ENCODE assay signal across 13 cellular contexts in the genomic region with DNA sequence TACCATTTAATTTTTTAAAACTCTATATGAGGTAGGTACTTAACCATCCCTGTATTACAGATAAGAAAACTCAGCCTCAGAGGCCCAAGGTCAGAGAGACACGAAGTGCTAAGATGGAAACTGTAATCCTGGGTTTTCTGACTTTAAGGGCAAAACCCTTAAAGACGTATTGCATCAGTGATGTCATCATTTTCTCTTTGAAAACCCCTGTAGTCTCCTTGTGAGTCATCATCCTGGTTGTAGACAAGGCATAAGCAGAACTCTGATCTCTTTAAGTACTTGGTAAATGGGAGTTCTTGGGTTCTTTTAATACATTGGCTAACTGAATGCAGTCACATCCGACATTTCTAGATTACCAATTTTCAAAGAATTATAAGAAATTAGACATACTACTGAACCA. TPM values are rescaled to one million over a fixed set of nuclear protein-coding genes. Genes with fewer than 3 reads are reported as not detected.
DNase-seq lines count a peak whose midpoint lies in the region; ATAC-seq and TF ChIP-seq lines count a peak whose summit lies in the region.
"Had no signal": no experiment of that assay in that cellular context is flagged by ENCODE, and none has a peak within 500 bp of the region (broad histone marks: within the 10 kb centered on the region; RNA-seq: fewer than 3 reads in every experiment).

No MANE protein-coding gene starts in this region.

- H3K27me3 ChIP-seq in PC-3 (ENCODE audit: low read length), result no peaks in the 10 kb centered on the region
- H3K27me3 ChIP-seq: esophagus muscularis mucosa had no signal

- H3K4me3 Mint-ChIP-seq in activated naive CD4-positive, alpha-beta T cell treated with anti-CD3 and anti-CD28 coated beads for 36 hours, result no peak overlapping the region
- no peak overlapping the region for H3K4me3 Mint-ChIP-seq in stimulated activated naive B cell treated with anti-CD40 and anti-IgM and Interleukin-4, amounts not matched to agents 10 μg/mL and 1 μg/mL and 100 μg/mL, for 72 hours
- H3K4me3 Mint-ChIP-seq: nephron; stimulated activated naive CD8-positive, alpha-beta T cell treated with anti-CD3 and anti-CD28 coated beads, Interleukin-15, Interleukin-2, amounts not matched to agents 100 ng/mL and 50 ng/mL, for 24 hours had no signal

- peaks cover 11% of the 10 kb centered on the region for H3K27me3 Mint-ChIP-seq in activated naive CD4-positive, alpha-beta T cell treated with anti-CD3 and anti-CD28 coated beads for 36 hours (ENCODE audit: low read depth)
- no peaks in the 10 kb centered on the region for H3K27me3 Mint-ChIP-seq in stimulated activated naive B cell treated with anti-CD40 and anti-IgM and Interleukin-4, amounts not matched to agents 10 μg/mL and 1 μg/mL and 100 μg/mL, for 72 hours

- no peaks in the 10 kb centered on the region for H4K20me1 ChIP-seq in PC-3 (ENCODE audit: low read length)

- peaks cover 7% of the 10 kb centered on the region for H3K9me3 Mint-ChIP-seq in activated naive CD4-positive, alpha-beta T cell treated with anti-CD3 and anti-CD28 coated beads for 36 hours
- H3K9me3 Mint-ChIP-seq in stimulated activated naive B cell treated with anti-CD40 and anti-IgM and Interleukin-4, amounts not matched to agents 10 μg/mL and 1 μg/mL and 100 μg/mL, for 72 hours, result peaks cover 7 to 13% of the 10 kb centered on the region in 2 donors

- intact Hi-C loops in activated naive CD4-positive, alpha-beta T cell treated with anti-CD3 and anti-CD28 coated beads for 36 hours (cut with micrococcal nuclease), result loop anchor here (10.0 kb wide), 1 partner anchor 714 kb away; no protein-coding TSS in a partner anchor
- intact Hi-C loops in PC-3 (cut with micrococcal nuclease), result no loop called here

- H3K9me3 ChIP-seq in PC-3 (ENCODE audit: low read length), result no peaks in the 10 kb centered on the region

- no peak overlapping the region for H3K4me2 ChIP-seq in PC-3 (ENCODE audit: low read length)

- no peak overlapping the region for H2AFZ ChIP-seq in PC-3 (ENCODE audit: low read length)

- peak; percentile 26 for DNase-seq in activated naive CD4-positive, alpha-beta T cell treated with anti-CD3 and anti-CD28 coated beads for 36 hours
- DNase-seq in activated naive CD4-positive, alpha-beta T cell treated with Interleukin-2 at 50 U/mL for 16 hours, result no peak
- DNase-seq in PC-3 (peak; percentile 4), activated gamma-delta T cell treated with Interleukin-2 at 50 U/mL for 16 hours (no peak), HPDE6-E6E7 (ENCODE audit: extremely low spot score) (no peak)
- DNase-seq in stimulated activated naive B cell treated with anti-CD40 and anti-IgM and Interleukin-4, amounts not matched to agents 10 μg/mL and 1 μg/mL and 100 μg/mL, for 72 hours, result no peak

- no peak overlapping the region for H3K4me3 ChIP-seq in PC-3 (ENCODE audit: low read length)
- H3K4me3 ChIP-seq: esophagus muscularis mucosa had no signal

- no peak overlapping the region for H3K27ac Mint-ChIP-seq in activated naive CD4-positive, alpha-beta T cell treated with anti-CD3 and anti-CD28 coated beads for 36 hours
- H3K27ac Mint-ChIP-seq in stimulated activated naive B cell treated with anti-CD40 and anti-IgM and Interleukin-4, amounts not matched to agents 10 μg/mL and 1 μg/mL and 100 μg/mL, for 72 hours, result no peak overlapping the region
- H3K27ac Mint-ChIP-seq: nephron; stimulated activated naive CD8-positive, alpha-beta T cell treated with anti-CD3 and anti-CD28 coated beads, Interleukin-15, Interleukin-2, amounts not matched to agents 100 ng/mL and 50 ng/mL, for 24 hours had no signal

- H3K27ac ChIP-seq in PC-3 (ENCODE audit: low read length), result no peak overlapping the region
- H3K27ac ChIP-seq: esophagus muscularis mucosa had no signal

- no peak for TF ChIP-seq CTCF in PC-3 (conservative IDR thresholded peaks at IDR 0.05; ENCODE audit: low read depth, low read length)

- H3F3A ChIP-seq in PC-3 (ENCODE audit: low read length, unreplicated experiment), result no peaks in the 10 kb centered on the region

- CTCF ChIA-PET in activated naive CD4-positive, alpha-beta T cell treated with anti-CD3 and anti-CD28 coated beads for 36 hours (lab: Charles Lee), result interaction anchor here (1.2 to 1.5 kb wide), 2 partner anchors 10 to 241 kb away, joined by 3 read pairs; no protein-coding TSS in a partner anchor
- CTCF ChIA-PET in PC-3 (lab: Charles Lee), result no interaction called here

- H3K79me2 ChIP-seq in PC-3 (ENCODE audit: low read length), result no peaks in the 10 kb centered on the region

- peak; percentile 97 for ATAC-seq in HG02870 (IDR thresholded peaks at IDR 0.05; ENCODE audit: unreplicated experiment)
- ATAC-seq in PC-3, result no peak
- peak; percentile 62 to 76 for ATAC-seq in stimulated activated naive B cell treated with anti-CD40 and anti-IgM and Interleukin-4, amounts not matched to agents 10 μg/mL and 1 μg/mL and 100 μg/mL, for 72 hours (replicated peaks)
- ATAC-seq in HG02970 (IDR thresholded peaks at IDR 0.05; ENCODE audit: low FRiP score, unreplicated experiment), result no peak
- ATAC-seq: HCT116 had no signal

- no peaks in the 10 kb centered on the region for H3K4me1 ChIP-seq in PC-3 (ENCODE audit: insufficient read depth, low read length)
- H3K4me1 ChIP-seq: esophagus muscularis mucosa had no signal

- H3K36me3 Mint-ChIP-seq in activated naive CD4-positive, alpha-beta T cell treated with anti-CD3 and anti-CD28 coated beads for 36 hours (ENCODE audit: low read depth), result peaks cover 3% of the 10 kb centered on the region
- peaks cover 0 to 4% of the 10 kb centered on the region in 2 donors for H3K36me3 Mint-ChIP-seq in stimulated activated naive B cell treated with anti-CD40 and anti-IgM and Interleukin-4, amounts not matched to agents 10 μg/mL and 1 μg/mL and 100 μg/mL, for 72 hours

- no peak overlapping the region for H3K9ac ChIP-seq in PC-3 (ENCODE audit: low read length)

- H3K36me3 ChIP-seq in PC-3 (ENCODE audit: low read depth, low read length), result no peaks in the 10 kb centered on the region
- H3K36me3 ChIP-seq: esophagus muscularis mucosa had no signal

- H3K4me1 Mint-ChIP-seq in activated naive CD4-positive, alpha-beta T cell treated with anti-CD3 and anti-CD28 coated beads for 36 hours (ENCODE audit: low read depth), result peaks cover 2% of the 10 kb centered on the region
- H3K4me1 Mint-ChIP-seq in stimulated activated naive B cell treated with anti-CD40 and anti-IgM and Interleukin-4, amounts not matched to agents 10 μg/mL and 1 μg/mL and 100 μg/mL, for 72 hours, result no peaks in the 10 kb centered on the region
- H3K4me1 Mint-ChIP-seq: nephron had no signal

- no peaks in the 10 kb centered on the region for H3K9me2 ChIP-seq in PC-3 (replicated peaks; ENCODE audit: low read length)

- POLR2A ChIA-PET in PC-3 (lab: Charles Lee; ENCODE audit: unreplicated experiment), result no interaction called here

- BruUV-seq in PC-3 (replicated peaks; lab: Mats Ljungman, UMichigan), result no TSS peak

RNA-seq across cellular contexts. Expression of a gene that starts 48.5 kb away (rescaled TPM):
- not detected for total RNA-seq in activated naive CD4-positive, alpha-beta T cell treated with anti-CD3 and anti-CD28 coated beads for 36 hours
- total RNA-seq in PC-3 (2014; rRNA removed), result not detected in 2 replicates
- total RNA-seq: activated CD8-positive, alpha-beta memory T cell treated with anti-CD3 and anti-CD28 coated beads for 36 hours; esophagus muscularis mucosa had no signal

Comparison
In these comparisons a context has a peak if more than half of its experiments do, and no peak if none do; other contexts are left out.
1. DNase-seq: peak in activated naive CD4-positive, alpha-beta T cell treated with anti-CD3 and anti-CD28 coated beads for 36 hours (single experiment) and PC-3 (single experiment); none in activated naive CD4-positive, alpha-beta T cell treated with Interleukin-2 at 50 U/mL for 16 hours (single experiment), stimulated activated naive B cell treated with anti-CD40 and anti-IgM and Interleukin-4, amounts not matched to agents 10 μg/mL and 1 μg/mL and 100 μg/mL, for 72 hours (single experiment), activated gamma-delta T cell treated with Interleukin-2 at 50 U/mL for 16 hours (single experiment) and HPDE6-E6E7 (single experiment).
2. ATAC-seq: peak in HG02870 (single experiment) and stimulated activated naive B cell treated with anti-CD40 and anti-IgM and Interleukin-4, amounts not matched to agents 10 μg/mL and 1 μg/mL and 100 μg/mL, for 72 hours (2 of 2); none in PC-3 (single experiment) and HG02970 (single experiment).